ENCODE assay signal across 25 cellular contexts in the genomic region with DNA sequence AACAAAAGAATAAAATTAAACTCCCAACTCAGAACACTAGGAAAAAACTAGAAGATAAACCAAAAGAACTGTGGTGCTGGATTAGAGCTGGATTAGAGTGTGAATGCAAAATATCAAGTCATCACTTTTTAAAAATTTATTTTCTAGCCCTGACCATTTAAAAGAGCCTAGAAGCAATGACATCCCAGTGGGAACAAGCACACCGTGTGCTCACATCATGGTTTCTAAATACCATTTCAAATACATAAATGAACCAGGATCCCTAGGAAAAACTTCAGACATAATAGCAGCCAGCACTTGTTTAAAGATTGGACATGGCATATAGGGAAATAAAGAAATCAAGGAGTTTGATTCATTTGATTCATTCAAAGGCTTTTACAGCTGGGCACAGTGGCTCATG.
"Had no signal": no experiment of that assay in that cellular context is flagged by ENCODE, and none has a peak within 500 bp of the region (broad histone marks: within the 10 kb centered on the region; RNA-seq: fewer than 3 reads in every experiment).

No MANE protein-coding gene starts in this region.

- H3K9me3 ChIP-seq: suprapubic skin, thoracic aorta, vagina had no signal

- H3K27me3 ChIP-seq: ovary, right atrium auricular region, suprapubic skin, tibial artery, vagina had no signal

- ATAC-seq: left colon, natural killer cell, sciatic nerve had no signal

- H3K36me3 ChIP-seq: ovary had no signal

- H3K4me1 Mint-ChIP-seq: mesothelial cell of epicardium had no signal

- DNase-seq: hippocampal formation; kidney; left colon; left ventricle myocardium inferior; mesendoderm; naive B cell; natural killer cell; ovary; stimulated activated CD4-positive, alpha-beta T cell treated with anti-CD3 and anti-CD28 coated beads, Interleukin-12 subunit alpha, Interleukin-12 subunit beta, amount 100 ng/mL, for 4 hours; stimulated activated CD4-positive, alpha-beta T cell treated with anti-CD3 and anti-CD28 coated beads, Interleukin-15, amount 100 ng/mL, for 24 hours; stimulated activated CD4-positive, alpha-beta T cell treated with anti-CD3 and anti-CD28 coated beads, Interleukin-2, amount 100 ng/mL, for 24 hours; stimulated activated CD4-positive, alpha-beta T cell treated with anti-CD3 and anti-CD28 coated beads, Interleukin-4, amount 100 ng/mL, for 1 hour; stimulated activated naive CD4-positive, alpha-beta T cell; tibial artery; trophoblast cell had no signal

- H3K9me3 Mint-ChIP-seq: natural killer cell; stimulated activated naive CD8-positive, alpha-beta T cell treated with anti-CD3 and anti-CD28 coated beads, Interleukin-15, Interleukin-2, amounts not matched to agents 100 ng/mL and 50 ng/mL, for 24 hours had no signal

- H3K27ac ChIP-seq: left ventricle myocardium inferior, ovary, right atrium auricular region, skin epidermis, suprapubic skin, thoracic aorta, tibial artery, vagina had no signal

- FAIRE-seq: kidney had no signal

- H3K4me3 ChIP-seq: left ventricle myocardium inferior, lung, ovary, right atrium auricular region, skin epidermis, suprapubic skin, thoracic aorta, tibial artery, vagina had no signal

- H3K4me1 ChIP-seq: left ventricle myocardium inferior, right atrium auricular region, suprapubic skin, tibial artery, vagina had no signal

- H3K27ac Mint-ChIP-seq: mesothelial cell of epicardium; progenitor cell of endocrine pancreas; stimulated activated naive CD8-positive, alpha-beta T cell treated with anti-CD3 and anti-CD28 coated beads, Interleukin-15, Interleukin-2, amounts not matched to agents 100 ng/mL and 50 ng/mL, for 24 hours had no signal

- H3K27me3 Mint-ChIP-seq: naive B cell; progenitor cell of endocrine pancreas; stimulated activated naive CD8-positive, alpha-beta T cell treated with anti-CD3 and anti-CD28 coated beads, Interleukin-15, Interleukin-2, amounts not matched to agents 100 ng/mL and 50 ng/mL, for 24 hours had no signal

- H3K4me3 Mint-ChIP-seq: mesothelial cell of epicardium; natural killer cell; stimulated activated naive CD8-positive, alpha-beta T cell treated with anti-CD3 and anti-CD28 coated beads, Interleukin-15, Interleukin-2, amounts not matched to agents 100 ng/mL and 50 ng/mL, for 24 hours had no signal
